ENCODE assay signal across 10 cellular contexts in genomic region chrX:30488092-30488491, GRCh38.
DNase-seq lines count a peak whose midpoint lies in the region; ATAC-seq, FAIRE-seq and TF ChIP-seq lines count a peak whose summit lies in the region.
"Had no signal": no experiment of that assay in that cellular context is flagged by ENCODE, and none has a peak within 500 bp of the region (broad histone marks: within the 10 kb centered on the region; RNA-seq: fewer than 3 reads in every experiment).

No MANE protein-coding gene starts in this region.

- H3K4me3 Mint-ChIP-seq in activated T-cell treated with anti-CD3 and anti-CD28 coated beads, Interleukin-2, amount 50 U/mL, for 72 hours = no peak overlapping the region
- H3K4me3 Mint-ChIP-seq: IgD-negative memory B cell had no signal

- peak; percentile 53 for ATAC-seq in GM21825 (IDR thresholded peaks at IDR 0.05; ENCODE audit: unreplicated experiment)
- no peak for ATAC-seq in activated T-cell treated with anti-CD3 and anti-CD28 coated beads, Interleukin-2, amount 50 U/mL, for 72 hours (replicated peaks in 1 of 2)

- H3K9me3 Mint-ChIP-seq in activated T-cell treated with anti-CD3 and anti-CD28 coated beads, Interleukin-2, amount 50 U/mL, for 72 hours = no peaks in the 10 kb centered on the region

- peaks cover 12% of the 10 kb centered on the region for H3K27me3 Mint-ChIP-seq in activated T-cell treated with anti-CD3 and anti-CD28 coated beads, Interleukin-2, amount 50 U/mL, for 72 hours (ENCODE audit: low read depth)
- H3K27me3 Mint-ChIP-seq: IgD-negative memory B cell had no signal

- TF ChIP-seq CTCF in NB4 (IDR thresholded peaks at IDR 0.05; ENCODE audit: low read depth, low read length) = no peak

- no peaks in the 10 kb centered on the region for H3K4me1 Mint-ChIP-seq in activated T-cell treated with anti-CD3 and anti-CD28 coated beads, Interleukin-2, amount 50 U/mL, for 72 hours (ENCODE audit: low read depth)
- H3K4me1 Mint-ChIP-seq: IgD-negative memory B cell had no signal

- no peaks in the 10 kb centered on the region for H3K36me3 Mint-ChIP-seq in activated T-cell treated with anti-CD3 and anti-CD28 coated beads, Interleukin-2, amount 50 U/mL, for 72 hours (ENCODE audit: insufficient read depth in 2 of 2)

- TF ChIP-seq POLR2A in GM12891 (IDR thresholded peaks at IDR 0.05; ENCODE audit: low read depth, low read length) = no peak
- no peak for TF ChIP-seq POLR2A in NB4 (IDR thresholded peaks at IDR 0.05; ENCODE audit: extremely low read depth, insufficient read length)

- H3K27ac Mint-ChIP-seq in activated T-cell treated with anti-CD3 and anti-CD28 coated beads, Interleukin-2, amount 50 U/mL, for 72 hours = no peak overlapping the region
- H3K27ac Mint-ChIP-seq: IgD-negative memory B cell had no signal

- H3K4me3 ChIP-seq in NB4 (ENCODE audit: low read depth, low read length) = no peak overlapping the region

- DNase-seq in GM12891 (ENCODE audit: insufficient read length, low spot score) (no peak), NB4 (ENCODE audit: low read depth) (peak; percentile 26), kidney glomerular epithelial cell (lab: John Stamatoyannopoulos, UW) (peak; percentile 24), KG1 (lab: John Stamatoyannopoulos, UW) (no peak), D341Med (ENCODE audit: low spot score) (no peak)
- no peak for DNase-seq in activated naive CD4-positive, alpha-beta T cell treated with Interleukin-2 at 50 U/mL for 16 hours
- no peak for DNase-seq in activated T-cell treated with anti-CD3 and anti-CD28 coated beads, Interleukin-2, amount 50 U/mL, for 72 hours
- DNase-seq: stimulated activated CD4-positive, alpha-beta T cell treated with anti-CD3 and anti-CD28 coated beads, Interleukin-4, amount 100 ng/mL, for 1 hour had no signal

- peak; percentile 45 for FAIRE-seq in GM12891 (lab: Jason Lieb, UNC)

TF ChIP-seq in GM12891, 5 proteins besides CTCF, POLR2A, EP300 and RAD21:
- TF ChIP-seq POLR2AphosphoS5 (IDR thresholded peaks at IDR 0.05; ENCODE audit: low read depth, low read length) (no peak), TAF1 (IDR thresholded peaks at IDR 0.05; ENCODE audit: low read depth, low read length) (no peak), SPI1 (IDR thresholded peaks at IDR 0.05; ENCODE audit: low read depth, low read length) (peak; percentile 32; the same call in 1 of the 2 replicates)

Comparison
In these comparisons a context has a peak if more than half of its experiments do, and no peak if none do; other contexts are left out.
1. DNase-seq: peak in NB4 (single experiment) and kidney glomerular epithelial cell (single experiment); none in GM12891 (single experiment), activated naive CD4-positive, alpha-beta T cell treated with Interleukin-2 at 50 U/mL for 16 hours (single experiment), activated T-cell treated with anti-CD3 and anti-CD28 coated beads, Interleukin-2, amount 50 U/mL, for 72 hours (0 of 2), KG1 (single experiment) and D341Med (single experiment).